Comparison of ENCODE assay signal across 26 cellular contexts in the genomic region with DNA sequence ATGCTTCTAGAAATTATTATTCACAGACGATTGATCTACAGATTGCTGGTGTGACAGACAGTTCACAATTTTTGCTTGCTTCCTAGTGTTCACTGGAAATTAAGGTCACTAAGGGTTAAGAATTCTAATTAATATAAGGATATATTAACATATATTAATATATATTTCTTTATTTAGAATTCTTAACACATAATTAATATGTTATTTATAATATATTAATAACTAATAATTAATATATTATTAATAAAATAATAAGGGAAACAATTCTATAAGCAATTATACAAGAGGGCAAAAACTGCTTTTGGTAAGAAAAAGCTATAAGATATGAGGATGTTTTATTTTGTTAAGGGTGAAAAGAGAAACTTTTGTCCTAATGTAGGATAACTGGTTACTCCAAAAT. TPM values are rescaled to one million over a fixed set of nuclear protein-coding genes. Genes with fewer than 3 reads are reported as not detected.
"Had no signal": no experiment of that assay in that cellular context is flagged by ENCODE, and none has a peak within 500 bp of the region (broad histone marks: within the 10 kb centered on the region; RNA-seq: fewer than 3 reads in every experiment).

No MANE protein-coding gene starts in this region.

- H3K9me3 ChIP-seq: body of pancreas, lower lobe of right lung, psoas muscle, stomach, vagina had no signal

- H3K27ac Mint-ChIP-seq: activated B cell treated with CpG ODN at 0.5 μM for 24 hours; activated CD8-positive, alpha-beta T cell treated with anti-CD3 and anti-CD28 coated beads for 36 hours; activated naive CD8-positive, alpha-beta T cell treated with anti-CD3 and anti-CD28 coated beads, Interleukin-2, amount 10 ng/mL, durations not matched to agents 7 days and 5 days; activated T-cell treated with anti-CD3 and anti-CD28 coated beads, Interleukin-2, amount 50 U/mL, for 24 hours; activated T-helper 2 cell treated with anti-CD3 and anti-CD28 coated beads, Interferon-gamma antibody, Interleukin-2, Interleukin-4, amounts not matched to agents 10 μg/mL and 5 μg/mL and 100 μg/mL, durations not matched to agents 14 hours and 24 hours and 36 hours; stimulated activated effector memory CD8-positive, alpha-beta T cell treated with anti-CD3 and anti-CD28 coated beads, Interleukin-12 subunit alpha, Interleukin-12 subunit beta, amount 100 ng/mL, for 72 hours; T-helper 2 cell treated with Interferon-gamma antibody and Interleukin-4, amounts not matched to agents 5 μg/mL and 100 μg/mL, for 36 hours had no signal

- H3K36me3 Mint-ChIP-seq: activated naive CD8-positive, alpha-beta T cell treated with anti-CD3 and anti-CD28 coated beads, Interleukin-2, amount 10 ng/mL, durations not matched to agents 7 days and 5 days; stimulated activated effector memory CD8-positive, alpha-beta T cell treated with anti-CD3 and anti-CD28 coated beads, Interleukin-12 subunit alpha, Interleukin-12 subunit beta, amount 100 ng/mL, for 72 hours had no signal

- DNase-seq: activated B cell treated with CpG ODN at 0.5 μM for 24 hours; activated CD4-positive, alpha-beta T cell treated with anti-CD3 and anti-CD28 coated beads for 4 hours; activated CD8-positive, alpha-beta T cell treated with anti-CD3 and anti-CD28 coated beads for 36 hours; activated naive CD4-positive, alpha-beta T cell treated with Interleukin-2 at 50 U/mL for 16 hours; activated naive CD8-positive, alpha-beta T cell treated with anti-CD3 and anti-CD28 coated beads, Interleukin-2, amount 10 ng/mL, durations not matched to agents 7 days and 5 days; activated T-cell treated with anti-CD3 and anti-CD28 coated beads, Interleukin-2, amount 50 U/mL, for 24 hours; amygdala; glutamatergic neuron; lower lobe of right lung; psoas muscle; right cardiac atrium; stimulated activated CD4-positive, alpha-beta T cell treated with anti-CD3 and anti-CD28 coated beads, Interleukin-4, amount 100 ng/mL, for 24 hours; stomach; trophoblast cell had no signal

- H3K4me3 Mint-ChIP-seq: activated B cell treated with CpG ODN at 0.5 μM for 24 hours; activated CD8-positive, alpha-beta T cell treated with anti-CD3 and anti-CD28 coated beads for 36 hours; activated naive CD8-positive, alpha-beta T cell treated with anti-CD3 and anti-CD28 coated beads, Interleukin-2, amount 10 ng/mL, durations not matched to agents 7 days and 5 days; activated T-cell treated with anti-CD3 and anti-CD28 coated beads, Interleukin-2, amount 50 U/mL, for 24 hours; central memory CD8-positive, alpha-beta T cell; neural crest cell; stimulated activated effector memory CD8-positive, alpha-beta T cell treated with anti-CD3 and anti-CD28 coated beads, Interleukin-12 subunit alpha, Interleukin-12 subunit beta, amount 100 ng/mL, for 72 hours; T-helper 2 cell treated with Interferon-gamma antibody and Interleukin-4, amounts not matched to agents 5 μg/mL and 100 μg/mL, for 36 hours had no signal

- H3K27ac ChIP-seq: body of pancreas, lower lobe of right lung, psoas muscle, stomach, vagina had no signal

- H3K9me3 Mint-ChIP-seq: activated B cell treated with CpG ODN at 0.5 μM for 24 hours; activated CD8-positive, alpha-beta T cell treated with anti-CD3 and anti-CD28 coated beads for 36 hours; activated naive CD8-positive, alpha-beta T cell treated with anti-CD3 and anti-CD28 coated beads, Interleukin-2, amount 10 ng/mL, durations not matched to agents 7 days and 5 days; activated T-cell treated with anti-CD3 and anti-CD28 coated beads, Interleukin-2, amount 50 U/mL, for 24 hours; activated T-helper 2 cell treated with anti-CD3 and anti-CD28 coated beads, Interferon-gamma antibody, Interleukin-2, Interleukin-4, amounts not matched to agents 10 μg/mL and 5 μg/mL and 100 μg/mL, durations not matched to agents 14 hours and 24 hours and 36 hours; central memory CD8-positive, alpha-beta T cell; neural crest cell; stimulated activated effector memory CD8-positive, alpha-beta T cell treated with anti-CD3 and anti-CD28 coated beads, Interleukin-12 subunit alpha, Interleukin-12 subunit beta, amount 100 ng/mL, for 72 hours; T-helper 2 cell treated with Interferon-gamma antibody and Interleukin-4, amounts not matched to agents 5 μg/mL and 100 μg/mL, for 36 hours had no signal

- H3K4me1 Mint-ChIP-seq: activated B cell treated with CpG ODN at 0.5 μM for 24 hours; activated naive CD8-positive, alpha-beta T cell treated with anti-CD3 and anti-CD28 coated beads, Interleukin-2, amount 10 ng/mL, durations not matched to agents 7 days and 5 days; central memory CD8-positive, alpha-beta T cell; stimulated activated effector memory CD8-positive, alpha-beta T cell treated with anti-CD3 and anti-CD28 coated beads, Interleukin-12 subunit alpha, Interleukin-12 subunit beta, amount 100 ng/mL, for 72 hours had no signal

- FAIRE-seq: endometrium, keratinocyte had no signal

- H3K27me3 ChIP-seq: body of pancreas, stomach, vagina had no signal

- H3K4me3 ChIP-seq: body of pancreas, coronary artery, lower lobe of right lung, psoas muscle, stomach, vagina had no signal

- H3K27me3 Mint-ChIP-seq: central memory CD8-positive, alpha-beta T cell had no signal

- H3K4me1 ChIP-seq: body of pancreas, lower lobe of right lung, psoas muscle, vagina had no signal

- H3K36me3 ChIP-seq: lower lobe of right lung, stomach, vagina had no signal

- ATAC-seq: activated CD8-positive, alpha-beta T cell treated with anti-CD3 and anti-CD28 coated beads for 36 hours; body of pancreas; stimulated activated effector memory CD8-positive, alpha-beta T cell treated with anti-CD3 and anti-CD28 coated beads, Interleukin-12 subunit alpha, Interleukin-12 subunit beta, amount 100 ng/mL, for 72 hours had no signal

RNA-seq across cellular contexts. Expression of a gene that starts 56.3 kb away (rescaled TPM):
- total RNA-seq: activated B cell treated with CpG ODN at 0.5 μM for 24 hours; activated CD8-positive, alpha-beta T cell treated with anti-CD3 and anti-CD28 coated beads for 36 hours; activated naive CD8-positive, alpha-beta T cell treated with anti-CD3 and anti-CD28 coated beads, Interleukin-2, amount 10 ng/mL, durations not matched to agents 7 days and 5 days; activated T-helper 2 cell treated with anti-CD3 and anti-CD28 coated beads, Interferon-gamma antibody, Interleukin-2, Interleukin-4, amounts not matched to agents 10 μg/mL and 5 μg/mL and 100 μg/mL, durations not matched to agents 14 hours and 24 hours and 36 hours; body of pancreas; lower lobe of right lung; neural crest cell; omental fat pad; temporal lobe had no signal
